9 cellular contexts compared by ENCODE assay signal in the genomic region with DNA sequence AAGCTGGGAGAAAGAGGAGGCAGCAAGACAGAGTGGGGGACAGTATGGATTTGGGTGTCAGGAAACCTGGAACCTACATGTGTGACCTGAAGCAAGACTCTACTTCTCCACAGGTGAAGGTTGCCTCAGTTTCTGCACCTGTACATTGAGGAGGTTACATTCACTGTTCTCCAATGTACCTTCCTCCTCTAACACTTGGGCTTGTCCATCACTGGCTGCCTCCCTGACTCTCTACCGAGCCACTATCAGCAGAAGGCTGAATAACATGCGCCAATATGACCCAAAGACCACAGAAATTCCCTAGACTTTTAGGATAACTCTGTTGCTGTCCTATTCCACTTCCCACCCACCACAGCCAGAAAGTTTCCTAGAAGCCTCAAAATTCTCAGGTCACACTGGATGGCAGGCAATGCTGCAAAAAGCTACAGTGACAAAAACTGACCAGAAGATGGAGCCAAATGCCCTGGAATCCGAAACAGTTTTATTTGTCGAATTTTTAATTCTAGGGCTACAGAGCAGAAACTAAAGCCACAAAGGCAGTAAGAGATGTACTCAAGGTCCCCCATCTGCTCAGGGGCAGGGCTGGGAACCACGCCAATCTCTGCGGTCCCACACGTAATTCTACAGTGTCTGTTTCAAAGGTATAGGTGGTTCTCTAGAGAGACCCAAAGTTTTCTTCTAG.
DNase-seq lines count a peak whose midpoint lies in the region; ATAC-seq and TF ChIP-seq lines count a peak whose summit lies in the region.
"Had no signal": no experiment of that assay in that cellular context is flagged by ENCODE, and none has a peak within 500 bp of the region (broad histone marks: within the 10 kb centered on the region; RNA-seq: fewer than 3 reads in every experiment).

No MANE protein-coding gene starts in this region.

- no peaks in the 10 kb centered on the region for H3K9me3 Mint-ChIP-seq in activated CD8-positive, alpha-beta memory T cell treated with anti-CD3 and anti-CD28 coated beads, Interleukin-2, amount 10 ng/mL, durations not matched to agents 7 days and 5 days (ENCODE audit: low read depth)
- no peaks in the 10 kb centered on the region for H3K9me3 Mint-ChIP-seq in WTC11

- H3K9me3 ChIP-seq in MM.1S (replicated peaks; ENCODE audit: insufficient read depth, low read length): no peaks in the 10 kb centered on the region
- H3K9me3 ChIP-seq in parathyroid adenoma (ENCODE audit: control insufficient read depth, low read length): no peaks in the 10 kb centered on the region

- peak; percentile 79 for TF ChIP-seq CTCF in MM.1S (IDR thresholded peaks at IDR 0.05; ENCODE audit: low read length)
- peak; percentile 55 for TF ChIP-seq CTCF in WTC11 (IDR thresholded peaks at IDR 0.05)
- TF ChIP-seq CTCF in foreskin keratinocyte (conservative IDR thresholded peaks at IDR 0.05): peak; percentile 84
- peak; percentile 62 for TF ChIP-seq CTCF in parathyroid adenoma (IDR thresholded peaks at IDR 0.05)

- H3K4me1 ChIP-seq in MM.1S (ENCODE audit: low read length) (no peaks in the 10 kb centered on the region), foreskin keratinocyte (no peaks in the 10 kb centered on the region), parathyroid adenoma (no peaks in the 10 kb centered on the region)

- no peak overlapping the region for H3K9ac ChIP-seq in MM.1S (ENCODE audit: low read length)
- H3K9ac ChIP-seq in parathyroid adenoma: no peak overlapping the region

- POLR2A ChIA-PET in WTC11 (lab: Charles Lee): interaction anchor here (1.1 kb wide), 1 partner anchor 85 kb away, joined by 4 read pairs; no protein-coding TSS in a partner anchor

- H3K27me3 Mint-ChIP-seq in activated CD8-positive, alpha-beta memory T cell treated with anti-CD3 and anti-CD28 coated beads, Interleukin-2, amount 10 ng/mL, durations not matched to agents 7 days and 5 days: peaks cover 14% of the 10 kb centered on the region
- no peaks in the 10 kb centered on the region; the same call in 1 of the 2 replicates for H3K27me3 Mint-ChIP-seq in WTC11 (ENCODE audit: low read depth)

- no peaks in the 10 kb centered on the region for H3K9me2 ChIP-seq in MM.1S (replicated peaks; ENCODE audit: insufficient read depth, low read length)

- H3K79me2 ChIP-seq in MM.1S (ENCODE audit: low read length): no peaks in the 10 kb centered on the region
- H3K79me2 ChIP-seq in parathyroid adenoma: no peaks in the 10 kb centered on the region

- H3K27ac Mint-ChIP-seq in activated CD8-positive, alpha-beta memory T cell treated with anti-CD3 and anti-CD28 coated beads, Interleukin-2, amount 10 ng/mL, durations not matched to agents 7 days and 5 days: no peak overlapping the region
- no peak overlapping the region for H3K27ac Mint-ChIP-seq in WTC11

- H2AFZ ChIP-seq in MM.1S (ENCODE audit: low read length) (peak overlapping the region; percentile 62; the same call in 1 of the 2 replicates), parathyroid adenoma (no peak overlapping the region)

- no peaks in the 10 kb centered on the region for H3K36me3 ChIP-seq in MM.1S (replicated peaks; ENCODE audit: insufficient read depth, low read length)
- H3K36me3 ChIP-seq in parathyroid adenoma (ENCODE audit: control insufficient read depth, insufficient read depth, low read length): no peaks in the 10 kb centered on the region

- no peaks in the 10 kb centered on the region for H3K36me3 Mint-ChIP-seq in activated CD8-positive, alpha-beta memory T cell treated with anti-CD3 and anti-CD28 coated beads, Interleukin-2, amount 10 ng/mL, durations not matched to agents 7 days and 5 days
- H3K36me3 Mint-ChIP-seq in WTC11: no peaks in the 10 kb centered on the region

- H3K27me3 ChIP-seq in MM.1S (replicated peaks; ENCODE audit: insufficient read depth, low read length) (no peaks in the 10 kb centered on the region), foreskin keratinocyte (peaks cover 3% of the 10 kb centered on the region), parathyroid adenoma (ENCODE audit: control insufficient read depth, insufficient read depth, low read length) (no peaks in the 10 kb centered on the region)

- CTCF ChIA-PET in activated CD8-positive, alpha-beta memory T cell treated with anti-CD3 and anti-CD28 coated beads, Interleukin-2, amount 10 ng/mL, durations not matched to agents 7 days and 5 days (lab: Charles Lee): interaction anchor here (0.8 to 3.4 kb wide), 15 partner anchors 9 to 673 kb away, joined by 3 to 21 read pairs (median 5); a partner anchor contains a TSS
- CTCF ChIA-PET in WTC11 (lab: Charles Lee): interaction anchor here (0.5 to 2.8 kb wide), 23 partner anchors 9 to 665 kb away, joined by 3 to 16 read pairs (median 4); a partner anchor contains a TSS

- peak; percentile 64 for ATAC-seq in activated CD8-positive, alpha-beta memory T cell treated with anti-CD3 and anti-CD28 coated beads, Interleukin-2, amount 10 ng/mL, durations not matched to agents 7 days and 5 days
- ATAC-seq in GM21619 (IDR thresholded peaks at IDR 0.05; ENCODE audit: unreplicated experiment) (peak; percentile 63), WTC11 (peak; percentile 84), foreskin keratinocyte (peak; percentile 64), GM18867 (IDR thresholded peaks at IDR 0.05; ENCODE audit: unreplicated experiment) (no peak)

- no peaks in the 10 kb centered on the region for H4K20me1 ChIP-seq in MM.1S (ENCODE audit: insufficient read depth, low read length)

- H3K4me3 Mint-ChIP-seq in activated CD8-positive, alpha-beta memory T cell treated with anti-CD3 and anti-CD28 coated beads, Interleukin-2, amount 10 ng/mL, durations not matched to agents 7 days and 5 days: no peak overlapping the region
- no peak overlapping the region for H3K4me3 Mint-ChIP-seq in WTC11

- no peak overlapping the region for H3K4me3 ChIP-seq in MM.1S (ENCODE audit: low read length)
- no peak overlapping the region for H3K4me3 ChIP-seq in parathyroid adenoma (ENCODE audit: low read depth, low read length)

- no peaks in the 10 kb centered on the region for H3F3A ChIP-seq in MM.1S (ENCODE audit: insufficient read depth, low read length)

- no peaks in the 10 kb centered on the region for H3K4me1 Mint-ChIP-seq in activated CD8-positive, alpha-beta memory T cell treated with anti-CD3 and anti-CD28 coated beads, Interleukin-2, amount 10 ng/mL, durations not matched to agents 7 days and 5 days
- no peaks in the 10 kb centered on the region for H3K4me1 Mint-ChIP-seq in WTC11

- H3K4me2 ChIP-seq in MM.1S (ENCODE audit: low read depth, low read length): 0 out of 2 replicates have a peak overlapping the region, but pooled peaks have one; percentile 2
- no peak overlapping the region for H3K4me2 ChIP-seq in parathyroid adenoma (ENCODE audit: low read length)

- peak; percentile 54 for DNase-seq in activated CD8-positive, alpha-beta memory T cell treated with anti-CD3 and anti-CD28 coated beads, Interleukin-2, amount 10 ng/mL, durations not matched to agents 7 days and 5 days
- DNase-seq in activated CD8-positive, alpha-beta memory T cell treated with anti-CD3 and anti-CD28 coated beads, Interleukin-2, amount 50 U/mL, for 4 hours: no peak
- DNase-seq in MM.1S: peak; percentile 64
- DNase-seq in WTC11 (ENCODE audit: low spot score): peak; percentile 20
- peak in 1 of 2 donors; percentile 29 for DNase-seq in foreskin keratinocyte

- H3K27ac ChIP-seq in MM.1S (ENCODE audit: low read length): no peak overlapping the region
- no peak overlapping the region for H3K27ac ChIP-seq in foreskin keratinocyte
- no peak overlapping the region for H3K27ac ChIP-seq in parathyroid adenoma
- H3K27ac ChIP-seq: epithelial cell of prostate had no signal

TF ChIP-seq in WTC11, 78 proteins besides CTCF, POLR2A, EP300 and RAD21:
- TF ChIP-seq OVOL2 (CRISPR knock-in tag; IDR thresholded peaks at IDR 0.05; ENCODE audit: borderline replicate concordance) (no peak), ELF4 (CRISPR knock-in tag; IDR thresholded peaks at IDR 0.05; ENCODE audit: low read depth) (no peak)
- TF ChIP-seq, protein P1, sequence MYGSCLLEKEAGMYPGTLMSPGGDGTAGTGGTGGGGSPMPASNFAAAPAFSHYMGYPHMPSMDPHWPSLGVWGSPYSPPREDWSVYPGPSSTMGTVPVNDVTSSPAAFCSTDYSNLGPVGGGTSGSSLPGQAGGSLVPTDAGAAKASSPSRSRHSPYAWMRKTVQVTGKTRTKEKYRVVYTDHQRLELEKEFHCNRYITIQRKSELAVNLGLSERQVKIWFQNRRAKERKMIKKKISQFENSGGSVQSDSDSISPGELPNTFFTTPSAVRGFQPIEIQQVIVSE (CRISPR knock-in tag; IDR thresholded peaks at IDR 0.05; ENCODE audit: borderline replicate concordance): no peak
- TF ChIP-seq, protein P2, sequence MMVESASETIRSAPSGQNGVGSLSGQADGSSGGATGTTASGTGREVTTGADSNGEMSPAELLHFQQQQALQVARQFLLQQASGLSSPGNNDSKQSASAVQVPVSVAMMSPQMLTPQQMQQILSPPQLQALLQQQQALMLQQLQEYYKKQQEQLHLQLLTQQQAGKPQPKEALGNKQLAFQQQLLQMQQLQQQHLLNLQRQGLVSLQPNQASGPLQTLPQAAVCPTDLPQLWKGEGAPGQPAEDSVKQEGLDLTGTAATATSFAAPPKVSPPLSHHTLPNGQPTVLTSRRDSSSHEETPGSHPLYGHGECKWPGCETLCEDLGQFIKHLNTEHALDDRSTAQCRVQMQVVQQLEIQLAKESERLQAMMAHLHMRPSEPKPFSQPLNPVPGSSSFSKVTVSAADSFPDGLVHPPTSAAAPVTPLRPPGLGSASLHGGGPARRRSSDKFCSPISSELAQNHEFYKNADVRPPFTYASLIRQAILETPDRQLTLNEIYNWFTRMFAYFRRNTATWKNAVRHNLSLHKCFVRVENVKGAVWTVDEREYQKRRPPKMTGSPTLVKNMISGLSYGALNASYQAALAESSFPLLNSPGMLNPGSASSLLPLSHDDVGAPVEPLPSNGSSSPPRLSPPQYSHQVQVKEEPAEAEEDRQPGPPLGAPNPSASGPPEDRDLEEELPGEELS (CRISPR knock-in tag; IDR thresholded peaks at IDR 0.05): no peak
